Comparison of ENCODE assay signal across 12 cellular contexts in the genomic region with DNA sequence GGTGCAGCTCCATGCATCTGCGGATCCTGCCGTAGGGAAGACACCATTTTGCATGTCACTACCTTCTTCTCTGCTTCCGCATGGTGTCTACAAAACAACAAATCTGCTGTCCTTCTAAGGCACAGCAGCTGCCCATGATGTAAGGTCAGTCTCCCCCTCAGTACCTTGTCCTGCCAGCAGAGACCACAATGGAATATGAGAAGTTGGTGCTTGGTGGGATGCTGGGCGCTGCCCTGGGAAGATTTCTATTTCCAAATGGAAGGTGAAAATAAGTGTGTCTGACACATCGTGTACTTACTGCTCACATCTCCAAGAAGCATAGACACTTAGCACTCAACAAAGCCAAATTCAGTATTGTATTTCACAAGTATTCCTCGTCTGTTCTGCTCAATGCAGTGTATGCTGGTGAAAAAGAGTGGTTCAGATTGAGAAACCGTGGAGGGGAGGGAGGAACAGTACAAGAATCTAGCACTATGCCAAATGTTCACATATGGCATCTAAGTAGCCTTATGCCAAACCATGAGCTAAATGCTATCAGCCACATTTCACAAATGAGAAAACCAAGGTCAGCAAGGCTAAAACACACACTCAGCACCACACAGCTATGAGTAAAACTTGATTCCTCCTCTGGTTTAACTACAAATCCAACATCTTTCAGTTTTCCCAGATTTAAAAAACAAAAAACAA.
DNase-seq lines count a peak whose midpoint lies in the region; ATAC-seq and TF ChIP-seq lines count a peak whose summit lies in the region.
"Had no signal": no experiment of that assay in that cellular context is flagged by ENCODE, and none has a peak within 500 bp of the region (broad histone marks: within the 10 kb centered on the region; RNA-seq: fewer than 3 reads in every experiment).

No MANE protein-coding gene starts in this region.

- H3K27ac ChIP-seq in VCaP (peak overlapping the region; percentile 92; the same call in 1 of the 2 replicates), muscle layer of colon (ENCODE audit: low read depth, low read length) (peak overlapping the region; percentile 28)
- H3K27ac ChIP-seq: cardiac muscle cell, SJCRH30 had no signal

- ATAC-seq in HG02678 (IDR thresholded peaks at IDR 0.05; ENCODE audit: unreplicated experiment) (no peak), GM21786 (IDR thresholded peaks at IDR 0.05; ENCODE audit: unreplicated experiment) (no peak)

- no peaks in the 10 kb centered on the region for H3K27me3 ChIP-seq in muscle layer of colon (ENCODE audit: control insufficient read depth in 1 of 2, insufficient read depth in 2 of 2, low read length in 2 of 2)
- H3K27me3 ChIP-seq: cardiac muscle cell, SJCRH30 had no signal

- no peak for TF ChIP-seq CTCF in VCaP (conservative IDR thresholded peaks at IDR 0.05)
- TF ChIP-seq CTCF in fibroblast of mammary gland (conservative IDR thresholded peaks at IDR 0.05; ENCODE audit: control insufficient read depth, insufficient read depth, low read depth, low read length) = no peak

- H3K9ac ChIP-seq in muscle layer of colon (ENCODE audit: low read length) = no peak overlapping the region

- DNase-seq in AG20443 (ENCODE audit: low spot score) = peak; percentile 71
- DNase-seq in fibroblast of mammary gland (ENCODE audit: low read depth) = peak; percentile 86
- DNase-seq in NCI-H1930 (lab: John Stamatoyannopoulos, UW) = no peak
- DNase-seq in midbrain (lab: John Stamatoyannopoulos, UW) = no peak
- DNase-seq: activated gamma-delta T cell treated with Interleukin-2 at 50 U/mL for 16 hours, MM.1S, SJCRH30 had no signal

- no peak overlapping the region for H3K4me3 ChIP-seq in fibroblast of mammary gland (ENCODE audit: control insufficient read depth, low read depth, low read length)
- H3K4me3 ChIP-seq in muscle layer of colon (ENCODE audit: low read depth in 1 of 2, low read length in 2 of 2) = no peak overlapping the region
- H3K4me3 ChIP-seq: cardiac muscle cell, SJCRH30 had no signal

- H3K36me3 ChIP-seq in muscle layer of colon (ENCODE audit: insufficient read depth, low read length) = peaks cover 3% of the 10 kb centered on the region
- H3K36me3 ChIP-seq: cardiac muscle cell, SJCRH30 had no signal

- H3K4me1 ChIP-seq in muscle layer of colon (ENCODE audit: insufficient read depth, low read length) = peaks cover 43% of the 10 kb centered on the region
- H3K4me1 ChIP-seq: SJCRH30 had no signal

- H3K9me3 ChIP-seq in muscle layer of colon (ENCODE audit: low read length) = no peaks in the 10 kb centered on the region
- H3K9me3 ChIP-seq: SJCRH30 had no signal

Comparison
In these comparisons a context has a peak if more than half of its experiments do, and no peak if none do; other contexts are left out.
1. DNase-seq: peak in AG20443 (single experiment) and fibroblast of mammary gland (single experiment); none in NCI-H1930 (0 of 2) and midbrain (single experiment).